Comparison of ENCODE assay signal across 8 cellular contexts in the genomic region with DNA sequence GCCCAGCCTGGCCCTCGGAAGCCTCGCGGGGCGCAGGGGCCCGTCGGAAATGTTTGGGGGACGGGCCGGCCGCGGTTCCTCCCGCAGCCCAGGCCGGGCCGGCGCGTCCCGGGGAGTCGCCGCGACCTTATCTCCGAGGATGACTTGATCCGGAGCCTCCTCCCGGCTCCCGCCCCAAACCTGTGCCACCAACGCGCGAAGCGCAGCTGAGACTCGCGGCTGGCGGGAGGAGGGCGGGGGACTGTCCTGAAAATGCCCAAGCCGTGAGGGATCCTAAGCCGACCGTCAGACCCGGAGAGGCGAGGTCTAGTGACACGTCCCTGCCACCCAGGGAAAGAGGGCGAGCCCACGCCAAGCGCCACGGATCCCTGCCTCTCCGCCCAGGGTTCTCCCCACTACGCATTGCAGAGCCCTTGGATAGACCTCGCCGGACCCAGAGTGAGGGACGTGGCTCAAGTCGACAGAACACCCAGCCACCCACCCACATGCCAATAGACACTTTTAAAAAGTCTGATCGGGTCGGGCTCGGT. TPM values are rescaled to one million over a fixed set of nuclear protein-coding genes. Genes with fewer than 3 reads are reported as not detected.
DNase-seq lines count a peak whose midpoint lies in the region; ATAC-seq and TF ChIP-seq lines count a peak whose summit lies in the region.

No MANE protein-coding gene starts in this region.

- DNase-seq in AG04449 (ENCODE audit: low read depth, low spot score): no peak
- no peak for DNase-seq in Karpas-422
- DNase-seq in inferior parietal cortex (ENCODE audit: extremely low spot score): no peak
- no peak for DNase-seq in central memory CD4-positive, alpha-beta T cell
- no peak for DNase-seq in NCI-H446 treated with DMSO at 0.1 percent for 48 hours (lab: John Stamatoyannopoulos, UW)

- peak overlapping the region; percentile 44; the same call in 1 of the 2 replicates for H3K9ac ChIP-seq in Karpas-422 (ENCODE audit: low read length)

- H4K20me1 ChIP-seq in Karpas-422 (ENCODE audit: insufficient read depth, low read depth, low read length): no peaks in the 10 kb centered on the region

- peak overlapping the region; percentile 26 for H3K4me2 ChIP-seq in Karpas-422 (ENCODE audit: low read depth, low read length, poor library complexity, severe bottlenecking)

- H3K9me3 ChIP-seq in Karpas-422 (ENCODE audit: low read length) (no peaks in the 10 kb centered on the region), mononuclear cell (ENCODE audit: low read depth, low read length) (no peaks in the 10 kb centered on the region)

- H3K4me3 ChIP-seq in AG04449 (ENCODE audit: low read depth, low read length) (peak overlapping the region; percentile 20), Karpas-422 (ENCODE audit: low read length) (no peak overlapping the region), mononuclear cell (ENCODE audit: low read length) (peak overlapping the region; percentile 34)

- CTCF ChIA-PET in AG04449 (lab: Yijun Ruan, JAX): interaction anchor here (0.9 kb wide), 1 partner anchor 128 kb away, joined by 4 read pairs; no protein-coding TSS in a partner anchor

- no peak for TF ChIP-seq CTCF in AG04449 (IDR thresholded peaks at IDR 0.05; ENCODE audit: insufficient read depth, low read length, missing control alignments)

- H3K36me3 ChIP-seq in Karpas-422 (ENCODE audit: insufficient read depth, low read length): no peaks in the 10 kb centered on the region

- H3K27me3 ChIP-seq in Karpas-422 (ENCODE audit: low read length) (no peaks in the 10 kb centered on the region), mononuclear cell (ENCODE audit: insufficient read depth, low read length) (no peaks in the 10 kb centered on the region)

- H3K9me2 ChIP-seq in Karpas-422 (replicated peaks; ENCODE audit: insufficient read depth, low read length): no peaks in the 10 kb centered on the region

- H3K4me1 ChIP-seq in Karpas-422 (ENCODE audit: low read length): peaks cover 5% of the 10 kb centered on the region
- H3K4me1 ChIP-seq in mononuclear cell (ENCODE audit: insufficient read depth, low read length): peaks cover 3% of the 10 kb centered on the region

- POLR2A ChIA-PET in AG04449 (lab: Yijun Ruan, JAX): no interaction called here

- H2AFZ ChIP-seq in Karpas-422 (ENCODE audit: low read length): no peak overlapping the region

- peak; percentile 11 for ATAC-seq in GM18907 (IDR thresholded peaks at IDR 0.05; ENCODE audit: unreplicated experiment)

- H3K27ac ChIP-seq in Karpas-422 (ENCODE audit: low read length): no peak overlapping the region
- peak overlapping the region; percentile 19 for H3K27ac ChIP-seq in cingulate gyrus (ENCODE audit: low read depth, low read length)

- H3K79me2 ChIP-seq in Karpas-422 (ENCODE audit: low read length): no peaks in the 10 kb centered on the region

RNA-seq across cellular contexts. Expression of a gene that starts 26.9 kb away (rescaled TPM):
- 14.0 and 34.2 TPM in 2 replicates for total RNA-seq in Karpas-422 (2014; rRNA removed; shearing (Covaris generic); ENCODE audit: low replicate concordance)
- 11.6 TPM for total RNA-seq in mononuclear cell

RNA-seq across cellular contexts. Expression of a gene that starts 49.6 kb away (rescaled TPM):
- total RNA-seq in Karpas-422 (2014; rRNA removed; shearing (Covaris generic); ENCODE audit: low replicate concordance): 3.5 and 5.3 TPM in 2 replicates
- total RNA-seq in mononuclear cell: 2.2 TPM
